Comparison of ENCODE assay signal across 17 cellular contexts in genomic region chr4:88780389-88780788, GRCh38.
"Had no signal": no experiment of that assay in that cellular context is flagged by ENCODE, and none has a peak within 500 bp of the region (broad histone marks: within the 10 kb centered on the region; RNA-seq: fewer than 3 reads in every experiment).

No MANE protein-coding gene starts in this region.

- H3K4me1 ChIP-seq: esophagus muscularis mucosa, gastrocnemius medialis, heart right ventricle, parathyroid adenoma, psoas muscle, spleen had no signal

- H3K27me3 Mint-ChIP-seq: effector memory CD8-positive, alpha-beta T cell; natural killer cell treated with Interleukin-12 subunit alpha and Interleukin-12 subunit beta and Interleukin-15 and Interleukin-18, amount 100 ng/mL, for 72 hours; type B pancreatic cell had no signal

- H3K27me3 ChIP-seq: esophagus muscularis mucosa, gastrocnemius medialis, heart right ventricle, spleen had no signal

- H3K9me3 ChIP-seq: esophagus muscularis mucosa, gastrocnemius medialis, heart right ventricle, psoas muscle, spleen had no signal

- DNase-seq: effector memory CD8-positive, alpha-beta T cell; gastrocnemius medialis; heart right ventricle; hypothalamus; kidney glomerular epithelial cell; mammary epithelial cell; psoas muscle; spleen; stimulated activated CD4-positive, alpha-beta T cell treated with anti-CD3 and anti-CD28 coated beads, Interleukin-2, amount 100 ng/mL, for 24 hours; stimulated activated CD4-positive, alpha-beta T cell treated with anti-CD3 and anti-CD28 coated beads, Interleukin-4, amount 100 ng/mL, for 4 hours; stimulated activated naive CD4-positive, alpha-beta T cell had no signal

- H3K4me3 ChIP-seq: esophagus muscularis mucosa, gastrocnemius medialis, heart right ventricle, psoas muscle, spleen had no signal

- H3K36me3 Mint-ChIP-seq: natural killer cell treated with Interleukin-12 subunit alpha and Interleukin-12 subunit beta and Interleukin-15 and Interleukin-18, amount 100 ng/mL, for 72 hours had no signal

- H3K9me3 Mint-ChIP-seq: effector memory CD8-positive, alpha-beta T cell; natural killer cell treated with Interleukin-12 subunit alpha and Interleukin-12 subunit beta and Interleukin-15 and Interleukin-18, amount 100 ng/mL, for 72 hours; type B pancreatic cell had no signal

- H3K27ac Mint-ChIP-seq: effector memory CD8-positive, alpha-beta T cell; natural killer cell treated with Interleukin-12 subunit alpha and Interleukin-12 subunit beta and Interleukin-15 and Interleukin-18, amount 100 ng/mL, for 72 hours; type B pancreatic cell had no signal

- H3K27ac ChIP-seq: epithelial cell of prostate, esophagus muscularis mucosa, gastrocnemius medialis, heart right ventricle, parathyroid adenoma, psoas muscle, spleen had no signal

- ATAC-seq: effector memory CD8-positive, alpha-beta T cell; gastrocnemius medialis; heart right ventricle; natural killer cell treated with Interleukin-12 subunit alpha and Interleukin-12 subunit beta and Interleukin-15 and Interleukin-18, amount 100 ng/mL, for 72 hours; psoas muscle; sciatic nerve had no signal

- H3K4me3 Mint-ChIP-seq: effector memory CD8-positive, alpha-beta T cell; natural killer cell treated with Interleukin-12 subunit alpha and Interleukin-12 subunit beta and Interleukin-15 and Interleukin-18, amount 100 ng/mL, for 72 hours; type B pancreatic cell had no signal
